In genomic region chr6:129623008-129623732, GRCh38 we compare ENCODE assay signal across 15 cellular contexts.
DNase-seq lines count a peak whose midpoint lies in the region; ATAC-seq and TF ChIP-seq lines count a peak whose summit lies in the region.
"Had no signal": no experiment of that assay in that cellular context is flagged by ENCODE, and none has a peak within 500 bp of the region (broad histone marks: within the 10 kb centered on the region; RNA-seq: fewer than 3 reads in every experiment).

No MANE protein-coding gene starts in this region.

- no peaks in the 10 kb centered on the region for H3K36me3 ChIP-seq in effector memory CD4-positive, alpha-beta T cell (ENCODE audit: control insufficient read depth, insufficient read depth, low read length)
- H3K36me3 ChIP-seq in MM.1S (replicated peaks; ENCODE audit: insufficient read depth, low read length): no peaks in the 10 kb centered on the region; the same call in 1 of the 2 replicates
- H3K36me3 ChIP-seq: neural progenitor cell had no signal

- no peaks in the 10 kb centered on the region for H3F3A ChIP-seq in MM.1S (ENCODE audit: insufficient read depth, low read length)

- H3K4me2 ChIP-seq in MM.1S (ENCODE audit: low read depth, low read length): no peak overlapping the region
- H3K4me2 ChIP-seq: BLaER1 treated with 17β-estradiol and CSF1 and Interleukin-3, amounts not matched to agents 10 nM and 100 nM; KMS-11; neural progenitor cell had no signal

- no peak overlapping the region for H3K4me3 ChIP-seq in effector memory CD4-positive, alpha-beta T cell (ENCODE audit: insufficient read depth, low read depth, low read length, poor library complexity, severe bottlenecking)
- H3K4me3 ChIP-seq in MM.1S (ENCODE audit: low read length): no peak overlapping the region
- H3K4me3 ChIP-seq: BLaER1 treated with 17β-estradiol and CSF1 and Interleukin-3, amounts not matched to agents 10 nM and 100 nM; neural progenitor cell had no signal

- no peaks in the 10 kb centered on the region for H3K4me1 ChIP-seq in effector memory CD4-positive, alpha-beta T cell (ENCODE audit: control insufficient read depth, insufficient read depth, low read length, poor library complexity, severe bottlenecking)
- H3K4me1 ChIP-seq in MM.1S (ENCODE audit: low read length): no peaks in the 10 kb centered on the region
- H3K4me1 ChIP-seq: neural progenitor cell had no signal

- no peaks in the 10 kb centered on the region for H3K9me2 ChIP-seq in MM.1S (replicated peaks; ENCODE audit: insufficient read depth, low read length)

- H3K9ac ChIP-seq in MM.1S (ENCODE audit: low read length): no peak overlapping the region
- H3K9ac ChIP-seq: BLaER1 treated with 17β-estradiol and CSF1 and Interleukin-3, amounts not matched to agents 10 nM and 100 nM; KMS-11; neural progenitor cell had no signal

- TF ChIP-seq CTCF in omental fat pad (IDR thresholded peaks at IDR 0.05) (no peak), MM.1S (IDR thresholded peaks at IDR 0.05; ENCODE audit: low read length) (no peak)

- no peak overlapping the region for H2AFZ ChIP-seq in MM.1S (ENCODE audit: low read length)
- H2AFZ ChIP-seq: neural progenitor cell had no signal

- no peak overlapping the region for H3K27ac ChIP-seq in effector memory CD4-positive, alpha-beta T cell (ENCODE audit: insufficient read depth, low read length, poor library complexity, severe bottlenecking)
- no peak overlapping the region for H3K27ac ChIP-seq in MM.1S (ENCODE audit: low read length)
- H3K27ac ChIP-seq: BLaER1 treated with 17β-estradiol and CSF1 and Interleukin-3, amounts not matched to agents 10 nM and 100 nM; KMS-11; neural progenitor cell had no signal

- no peaks in the 10 kb centered on the region for H3K79me2 ChIP-seq in MM.1S (ENCODE audit: low read length)

- no peaks in the 10 kb centered on the region for H3K9me3 ChIP-seq in effector memory CD4-positive, alpha-beta T cell (ENCODE audit: control insufficient read depth, low read length)
- H3K9me3 ChIP-seq in MM.1S (replicated peaks; ENCODE audit: insufficient read depth, low read length): no peaks in the 10 kb centered on the region
- H3K9me3 ChIP-seq: BLaER1 treated with 17β-estradiol and CSF1 and Interleukin-3, amounts not matched to agents 10 nM and 100 nM had no signal

- ATAC-seq in GM18511 (IDR thresholded peaks at IDR 0.05; ENCODE audit: unreplicated experiment): peak; percentile 80
- ATAC-seq in GM21528 (IDR thresholded peaks at IDR 0.05; ENCODE audit: low FRiP score, unreplicated experiment): peak; percentile 67
- ATAC-seq in HG03108 (IDR thresholded peaks at IDR 0.05; ENCODE audit: unreplicated experiment): peak; percentile 41
- no peak for ATAC-seq in omental fat pad (ENCODE audit: low FRiP score)

- DNase-seq in dermis blood vessel endothelial cell (peak; percentile 66), omental fat pad (ENCODE audit: low spot score) (no peak), MM.1S (no peak)
- no peak for DNase-seq in activated CD8-positive, alpha-beta memory T cell treated with anti-CD3 and anti-CD28 coated beads, Interleukin-2, amount 50 U/mL, for 48 hours
- no peak for DNase-seq in effector memory CD4-positive, alpha-beta T cell
- DNase-seq: activated CD4-positive, CD25-positive, alpha-beta regulatory T cell; central memory CD4-positive, alpha-beta T cell; NCI-H2171; stimulated activated CD4-positive, alpha-beta T cell treated with anti-CD3 and anti-CD28 coated beads, Interleukin-12 subunit alpha, Interleukin-12 subunit beta, amount 100 ng/mL, for 4 hours had no signal

- no peaks in the 10 kb centered on the region for H4K20me1 ChIP-seq in MM.1S (ENCODE audit: insufficient read depth, low read length)

- H3K27me3 ChIP-seq in effector memory CD4-positive, alpha-beta T cell (replicated peaks; ENCODE audit: control insufficient read depth, insufficient read depth, low read length, poor library complexity, severe bottlenecking): no peaks in the 10 kb centered on the region
- H3K27me3 ChIP-seq in MM.1S (replicated peaks; ENCODE audit: insufficient read depth, low read length): no peaks in the 10 kb centered on the region
- H3K27me3 ChIP-seq: BLaER1 treated with 17β-estradiol and CSF1 and Interleukin-3, amounts not matched to agents 10 nM and 100 nM; neural progenitor cell had no signal
